Comparison of ENCODE assay signal across 8 cellular contexts in the genomic region with DNA sequence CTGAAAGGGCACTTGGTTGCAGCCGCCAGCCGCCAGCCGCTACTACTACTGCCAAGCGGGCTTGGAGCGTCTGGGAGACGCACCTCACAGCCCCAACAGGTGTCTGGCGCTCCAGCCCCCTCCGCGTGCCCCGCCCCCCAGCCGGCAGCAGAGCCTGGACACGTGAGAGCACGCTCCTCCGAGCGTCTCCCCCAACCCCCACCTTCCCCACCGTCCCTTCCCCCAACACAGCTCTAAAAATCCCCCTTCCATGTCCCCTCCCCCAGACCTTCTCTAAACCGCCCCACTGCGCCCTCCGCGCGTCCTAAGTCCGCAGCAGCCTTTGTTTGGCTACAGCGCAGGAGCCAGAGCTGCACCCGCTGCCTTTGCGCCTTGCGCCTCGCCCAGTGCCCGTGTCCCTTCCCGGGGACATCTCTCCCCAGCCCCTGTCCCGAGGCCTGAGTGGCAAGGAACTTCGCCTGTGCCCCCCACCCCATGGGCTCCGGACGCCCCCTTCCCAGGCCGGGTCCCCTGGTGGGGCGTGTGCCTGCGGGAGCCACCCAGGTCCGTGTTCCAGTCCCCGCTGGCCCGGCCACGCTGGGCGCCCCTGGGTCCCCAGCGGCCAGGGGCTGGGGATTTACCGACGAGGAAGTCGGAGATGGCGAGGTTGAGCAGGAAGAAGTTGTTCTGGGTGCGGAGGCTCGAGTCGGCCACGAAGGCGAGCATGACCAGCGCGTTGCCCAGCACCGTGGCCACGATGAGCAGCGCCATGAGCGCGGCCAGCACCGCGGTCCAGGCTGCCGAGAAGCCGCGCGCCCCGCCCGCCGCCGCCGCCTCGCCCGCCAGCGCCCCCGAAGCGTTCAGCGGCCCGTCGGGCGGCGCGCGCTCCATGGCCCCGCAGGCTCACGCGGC. TPM values are rescaled to one million over a fixed set of nuclear protein-coding genes. Genes with fewer than 3 reads are reported as not detected.
A peak's percentile ranks its signal among the peaks of the same experiment; 100 is the strongest.
DNase-seq lines count a peak whose midpoint lies in the region; ATAC-seq and TF ChIP-seq lines count a peak whose summit lies in the region.

No MANE protein-coding gene starts in this region.

- WGBS in mammary epithelial cell (ENCODE audit: low coverage, missing lambda C conversion rate): 4% methylated on average over 18 of the region's 84 CpGs

- no peak for TF ChIP-seq CTCF in mammary epithelial cell (conservative IDR thresholded peaks at IDR 0.05 in 1 of 2, IDR thresholded peaks at IDR 0.05 in 1 of 2; ENCODE audit: extremely low read depth in 1 of 2, insufficient read depth in 1 of 2, low read depth in 1 of 2, low read length in 2 of 2)

- H2AFZ ChIP-seq in mammary epithelial cell (ENCODE audit: low read depth, low read length): no peak overlapping the region
- peak overlapping the region; percentile 58 for H2AFZ ChIP-seq in neuron (ENCODE audit: low read depth, low read length)

- dilution Hi-C loops in mammary epithelial cell (cut with HindIII; ENCODE audit: low sequenced_read_pairs): no loop called here

- intact Hi-C loops in mammary epithelial cell (cut with micrococcal nuclease): no loop called here

- H3K79me2 ChIP-seq in mammary epithelial cell (ENCODE audit: insufficient read depth, low read length): no peaks in the 10 kb centered on the region

- ATAC-seq in HG02938 (IDR thresholded peaks at IDR 0.05; ENCODE audit: unreplicated experiment): no peak

- peak; percentile 22 for DNase-seq in Caki2 (ENCODE audit: low read depth)
- peak; percentile 85 for DNase-seq in NCI-H1105 (lab: John Stamatoyannopoulos, UW)
- peak; percentile 19 for DNase-seq in mammary epithelial cell
- DNase-seq in H4 (ENCODE audit: low spot score): no peak
- DNase-seq in SKM-1 treated with dmso at 0.1 percent for 144 hours (lab: John Stamatoyannopoulos, UW; ENCODE audit: unreplicated experiment): no peak
- no peak for DNase-seq in GDM1 (lab: John Stamatoyannopoulos, UW)

- BruUV-seq in mammary epithelial cell (replicated peaks; lab: Mats Ljungman, UMichigan): no TSS peak

- no peaks in the 10 kb centered on the region for H4K20me1 ChIP-seq in mammary epithelial cell (ENCODE audit: insufficient read depth, low read length)

- no peaks in the 10 kb centered on the region for H3K36me3 ChIP-seq in mammary epithelial cell (ENCODE audit: insufficient read depth, low read length)
- H3K36me3 ChIP-seq in neuron (ENCODE audit: insufficient read depth, low read length): no peaks in the 10 kb centered on the region

- H3K4me3 ChIP-seq in mammary epithelial cell (replicated peaks in 1 of 3; ENCODE audit: insufficient read depth in 1 of 3, low read depth in 2 of 3, low read length in 3 of 3): no peak overlapping the region
- peak overlapping the region; percentile 56 for H3K4me3 ChIP-seq in neuron (ENCODE audit: low read length)

- peak overlapping the region; percentile 62 for H3K4me2 ChIP-seq in mammary epithelial cell (ENCODE audit: insufficient read depth, low read depth, low read length)

- no peaks in the 10 kb centered on the region for H3K9me3 ChIP-seq in mammary epithelial cell (replicated peaks; ENCODE audit: insufficient read depth, low read length)
- H3K9me3 ChIP-seq in neuron (ENCODE audit: low read length): no peaks in the 10 kb centered on the region

- H3K9ac ChIP-seq in mammary epithelial cell (ENCODE audit: insufficient read depth, low read length): no peak overlapping the region

- peaks cover 7% of the 10 kb centered on the region for H3K4me1 ChIP-seq in mammary epithelial cell (ENCODE audit: insufficient read depth, low read length)
- H3K4me1 ChIP-seq in neuron (ENCODE audit: insufficient read depth, low read length): peaks cover 26% of the 10 kb centered on the region

- H3K27me3 ChIP-seq in mammary epithelial cell (ENCODE audit: insufficient read depth, low read length) (peaks cover 30% of the 10 kb centered on the region), neuron (ENCODE audit: insufficient read depth, low read length) (peaks cover 43% of the 10 kb centered on the region)

- CTCF ChIA-PET in mammary epithelial cell (lab: Charles Lee; ENCODE audit: low non-redundant PET): no interaction called here

- in situ Hi-C loops in Caki2 (cut with HindIII; ENCODE audit: low pct_unique_long_range_greater_than_20kb, low sequenced_read_pairs): no loop called here
- in situ Hi-C loops in mammary epithelial cell (cut with MboI; ENCODE audit: low sequenced_read_pairs in 2 of 2): no loop called here

- H3K27ac ChIP-seq in mammary epithelial cell (ENCODE audit: insufficient read depth, low read depth, low read length): no peak overlapping the region

RNA-seq across cellular contexts. Expression of gene HRH3, which starts 0.7 kb away (rescaled TPM):
- not detected in 2 replicates for total RNA-seq in Caki2 (2014; rRNA removed; shearing (Covaris generic); ENCODE audit: low replicate concordance)
- total RNA-seq in mammary epithelial cell: not detected
- polyA plus RNA-seq in mammary epithelial cell: not detected
- not detected for polyA minus RNA-seq in mammary epithelial cell
- not detected in 2 replicates for total RNA-seq in H4 (2014; rRNA removed; shearing (Covaris generic))

RNA-seq across cellular contexts. Expression of gene OSBPL2, which starts 19.0 kb away (rescaled TPM):
- 14.0 and 17.9 TPM in 2 replicates for total RNA-seq in Caki2 (2014; rRNA removed; shearing (Covaris generic); ENCODE audit: low replicate concordance)
- 10 to 100 TPM; 39.7 to 52.4 TPM for total RNA-seq in mammary epithelial cell
- polyA plus RNA-seq in mammary epithelial cell: 12.0 TPM
- polyA minus RNA-seq in mammary epithelial cell: 20.1 TPM
- total RNA-seq in H4 (2014; rRNA removed; shearing (Covaris generic)): 12.5 and 17.7 TPM in 2 replicates

RNA-seq across cellular contexts. Expression of gene MTG2, which starts 36.5 kb away (rescaled TPM):
- 21.8 and 31.6 TPM in 2 replicates for total RNA-seq in Caki2 (2014; rRNA removed; shearing (Covaris generic); ENCODE audit: low replicate concordance)
- 10 to 100 TPM; 20.7 to 38.6 TPM for total RNA-seq in mammary epithelial cell
- 28.2 TPM for polyA plus RNA-seq in mammary epithelial cell
- 8.8 TPM for polyA minus RNA-seq in mammary epithelial cell
- total RNA-seq in H4 (2014; rRNA removed; shearing (Covaris generic)): 13.3 and 18.0 TPM in 2 replicates

Comparison
In these comparisons a context has a peak if more than half of its experiments do, and no peak if none do; other contexts are left out.
1. DNase-seq: peak in Caki2 (single experiment), NCI-H1105 (single experiment) and mammary epithelial cell (single experiment); none in H4 (single experiment), SKM-1 treated with dmso at 0.1 percent for 144 hours (single experiment) and GDM1 (single experiment).